8 cellular contexts compared by ENCODE assay signal in the genomic region with DNA sequence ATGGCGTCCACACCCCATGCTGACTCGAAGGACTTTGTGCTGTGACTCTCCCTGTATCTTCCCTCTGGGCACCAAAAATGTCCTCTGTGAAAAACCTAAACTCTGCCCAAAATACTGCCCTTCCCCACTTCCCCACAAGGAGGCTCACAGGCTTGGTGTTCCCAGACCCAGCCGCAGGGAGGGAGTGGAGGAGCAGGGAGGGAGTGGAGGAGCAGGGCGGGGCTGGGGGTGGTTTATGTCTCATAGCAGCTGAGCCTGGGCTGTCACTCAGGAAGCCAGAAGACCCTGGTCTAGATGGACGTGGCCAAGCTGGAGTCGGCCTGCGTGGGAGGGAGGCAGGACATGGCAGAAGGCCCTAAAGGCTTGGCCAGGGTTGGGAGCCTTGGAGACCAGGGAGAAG.
DNase-seq lines count a peak whose midpoint lies in the region; ATAC-seq and TF ChIP-seq lines count a peak whose summit lies in the region.

No MANE protein-coding gene starts in this region.

- H3K79me2 ChIP-seq in SK-N-SH (ENCODE audit: insufficient read depth): no peaks in the 10 kb centered on the region

- no peaks in the 10 kb centered on the region for H3K27me3 ChIP-seq in SK-N-SH (ENCODE audit: insufficient read depth)

- no peak overlapping the region for H3K27ac ChIP-seq in SK-N-SH (ENCODE audit: low read depth in 2 of 2, low read length in 1 of 2)

- H3K36me3 ChIP-seq in SK-N-SH (replicated peaks in 1 of 2; ENCODE audit: control insufficient read depth in 1 of 2, insufficient read depth in 2 of 2, low read length in 1 of 2): no peaks in the 10 kb centered on the region

- H4K20me1 ChIP-seq in SK-N-SH (ENCODE audit: insufficient read depth): no peaks in the 10 kb centered on the region

- CTCF ChIA-PET in AG04449 (lab: Yijun Ruan, JAX): interaction anchor here (0.7 to 3.3 kb wide), 11 partner anchors 8 to 1010 kb away, joined by 3 to 26 read pairs (median 6); no protein-coding TSS in a partner anchor
- CTCF ChIA-PET in SK-N-SH (lab: Yijun Ruan, JAX): interaction anchor here (0.6 to 4.4 kb wide), 10 partner anchors 8 to 458 kb away, joined by 3 to 24 read pairs (median 4); no protein-coding TSS in a partner anchor

- no peak overlapping the region for H2AFZ ChIP-seq in SK-N-SH (ENCODE audit: low read depth)

- H3K9me2 ChIP-seq in SK-N-SH: no peaks in the 10 kb centered on the region

- no peak for ATAC-seq in GM19328 (IDR thresholded peaks at IDR 0.05; ENCODE audit: unreplicated experiment)

- H3K4me3 ChIP-seq in AG04449 (ENCODE audit: low read depth, low read length) (no peak overlapping the region), SK-N-SH (ENCODE audit: low read depth in 2 of 2, low read length in 1 of 2) (no peak overlapping the region)

- POLR2A ChIA-PET in AG04449 (lab: Yijun Ruan, JAX): no interaction called here
- POLR2A ChIA-PET in SK-N-SH (lab: Yijun Ruan, JAX): no interaction called here

- H3F3A ChIP-seq in SK-N-SH (replicated peaks; ENCODE audit: insufficient read depth): no peaks in the 10 kb centered on the region

- no peak for TF ChIP-seq EP300 in SK-N-SH (IDR thresholded peaks at IDR 0.05; ENCODE audit: borderline replicate concordance in 1 of 2, low read depth in 1 of 2, low read length in 1 of 2)

- 66% methylated on average over 5 of the region's 7 CpGs for WGBS in SK-N-SH (ENCODE audit: low lambda C conversion rate)

- H3K9ac ChIP-seq in SK-N-SH: no peak overlapping the region

- no peak overlapping the region for H3K4me2 ChIP-seq in SK-N-SH

- H3K4me1 ChIP-seq in SK-N-SH (ENCODE audit: control insufficient read depth in 1 of 2, insufficient read depth in 2 of 2, low read depth in 1 of 2, low read length in 1 of 2): peaks cover 0 to 26% of the 10 kb centered on the region in 2 experiments; a peak in 1 of 4 replicates

- TF ChIP-seq RAD21 in SK-N-SH (IDR thresholded peaks at IDR 0.05; ENCODE audit: low read length): peak; percentile 52

- TF ChIP-seq CTCF in AG04449 (IDR thresholded peaks at IDR 0.05; ENCODE audit: insufficient read depth, low read length, missing control alignments): peak; percentile 88
- TF ChIP-seq CTCF in SK-N-SH (IDR thresholded peaks at IDR 0.05): peak; percentile 62

- DNase-seq in AG04449 (ENCODE audit: low read depth, low spot score) (no peak), H4 (ENCODE audit: low spot score) (peak; percentile 82), SK-N-SH (peak; percentile 65), hepatic stellate cell (ENCODE audit: low spot score) (peak; percentile 88), Kasumi-1 (lab: John Stamatoyannopoulos, UW) (no peak), inferior parietal cortex (ENCODE audit: extremely low spot score) (no peak), epidermal melanocyte (ENCODE audit: insufficient read length, low spot score) (no peak)

- no peaks in the 10 kb centered on the region for H3K9me3 ChIP-seq in SK-N-SH

TF ChIP-seq in SK-N-SH, 30 proteins besides CTCF, POLR2A, EP300 and RAD21:
- TF ChIP-seq SMC3 (IDR thresholded peaks at IDR 0.05; ENCODE audit: low read depth, low read length) (peak; percentile 51), RXRA (IDR thresholded peaks at IDR 0.05; ENCODE audit: borderline replicate concordance, low read depth) (no peak)
- TF ChIP-seq, protein P1, sequence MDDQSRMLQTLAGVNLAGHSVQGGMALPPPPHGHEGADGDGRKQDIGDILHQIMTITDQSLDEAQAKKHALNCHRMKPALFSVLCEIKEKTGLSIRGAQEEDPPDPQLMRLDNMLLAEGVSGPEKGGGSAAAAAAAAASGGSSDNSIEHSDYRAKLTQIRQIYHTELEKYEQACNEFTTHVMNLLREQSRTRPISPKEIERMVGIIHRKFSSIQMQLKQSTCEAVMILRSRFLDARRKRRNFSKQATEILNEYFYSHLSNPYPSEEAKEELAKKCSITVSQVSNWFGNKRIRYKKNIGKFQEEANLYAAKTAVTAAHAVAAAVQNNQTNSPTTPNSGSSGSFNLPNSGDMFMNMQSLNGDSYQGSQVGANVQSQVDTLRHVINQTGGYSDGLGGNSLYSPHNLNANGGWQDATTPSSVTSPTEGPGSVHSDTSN (IDR thresholded peaks at IDR 0.05): peak; percentile 39; the same call in 1 of the 2 replicates

Comparison
In these comparisons a context has a peak if more than half of its experiments do, and no peak if none do; other contexts are left out.
1. DNase-seq: peak in H4 (single experiment), SK-N-SH (single experiment) and hepatic stellate cell (single experiment); none in AG04449 (single experiment), Kasumi-1 (0 of 2), inferior parietal cortex (single experiment) and epidermal melanocyte (single experiment).